Comparison of ENCODE assay signal across 1 cellular context in genomic region chr2:16225545-16225944, GRCh38.
TF ChIP-seq lines count a peak whose summit lies in the region.

No MANE protein-coding gene starts in this region.

TF ChIP-seq in HepG2, 621 proteins besides CTCF, POLR2A, EP300 and RAD21 (continued from another document):
- TF ChIP-seq ELK4 (CRISPR knock-in tag; IDR thresholded peaks at IDR 0.05; ENCODE audit: borderline replicate concordance) (no peak), ZNF512B (CRISPR knock-in tag; IDR thresholded peaks at IDR 0.05; ENCODE audit: borderline replicate concordance) (no peak), SNAI1 (CRISPR knock-in tag; IDR thresholded peaks at IDR 0.05; ENCODE audit: borderline replicate concordance) (no peak)
